Comparison of ENCODE assay signal across 8 cellular contexts in the genomic region with DNA sequence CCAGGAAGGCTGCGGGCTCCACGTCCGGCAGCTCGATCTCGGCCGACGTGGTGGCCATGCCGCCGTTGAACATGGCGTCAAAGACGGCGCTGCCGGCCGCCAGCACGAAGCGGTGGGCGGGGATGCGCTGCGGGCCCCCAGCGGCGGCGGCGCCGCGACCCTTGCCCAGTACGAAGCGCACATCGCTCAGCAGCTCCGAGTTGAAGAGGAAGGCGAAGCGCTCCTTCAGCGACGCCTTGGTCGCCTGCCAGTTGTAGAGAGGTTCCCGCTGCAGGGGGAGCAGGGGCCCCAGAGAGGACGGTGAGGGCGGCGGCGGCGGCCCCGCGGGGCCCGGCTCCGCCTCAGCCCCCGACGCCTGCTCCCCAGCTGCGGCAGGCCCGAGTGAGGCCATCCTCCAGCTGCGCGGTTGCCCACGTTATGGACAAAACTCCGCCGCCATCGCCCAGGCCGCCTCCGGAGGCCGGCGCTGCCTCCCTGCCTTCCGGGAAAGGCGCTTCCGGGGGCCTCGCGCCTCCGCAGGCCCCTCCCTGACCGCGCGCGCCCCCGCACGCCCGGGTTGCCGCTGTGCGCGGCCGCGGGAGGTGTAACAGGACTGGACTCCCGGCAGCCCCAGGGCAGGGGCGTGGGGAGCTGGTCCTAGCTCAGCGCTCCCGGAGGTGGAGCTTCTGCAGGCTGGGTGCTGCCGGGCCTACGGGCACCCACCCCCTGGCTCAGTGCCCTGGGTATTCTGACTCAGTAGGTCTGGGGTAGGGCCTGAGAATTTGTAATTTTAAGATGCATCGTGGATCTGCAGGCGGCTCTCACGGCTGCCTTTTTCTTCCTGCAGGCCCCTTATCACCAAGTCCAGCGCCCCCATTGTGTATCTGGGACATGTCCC. TPM values are rescaled to one million over a fixed set of nuclear protein-coding genes. Genes with fewer than 3 reads are reported as not detected.
DNase-seq lines count a peak whose midpoint lies in the region; ATAC-seq and TF ChIP-seq lines count a peak whose summit lies in the region.

A gene (minus strand): TSS at position 492 of the 877 bp plus-strand sequence. CDS start 101 bp downstream, at position 391.

- H3K4me2 ChIP-seq in BLaER1 treated with 17β-estradiol and CSF1 and Interleukin-3, amounts not matched to agents 10 nM and 100 nM: peak within 1 kb of the TSS; percentile 80 to 97 (median 86)

- peak within 1 kb of the TSS; percentile 86 to 99 (median 97) for H3K27ac ChIP-seq in BLaER1 treated with 17β-estradiol and CSF1 and Interleukin-3, amounts not matched to agents 10 nM and 100 nM
- H3K27ac ChIP-seq in liver (ENCODE audit: low read depth in 1 of 2, low read length in 2 of 2): peak within 1 kb of the TSS; percentile 90 to 96

- H3K4me1 Mint-ChIP-seq in dendritic cell treated with granulocyte-macrophage colony-stimulating factor and Interleukin-4, amounts not matched to agents 40 ng/mL and 50 ng/mL, for 4 days (ENCODE audit: low read depth): peaks cover 22% of the 10 kb centered on the region

- TF ChIP-seq RAD21 in liver (IDR thresholded peaks at IDR 0.05): no peak

- intact Hi-C loops in dendritic cell treated with granulocyte-macrophage colony-stimulating factor and Interleukin-4, amounts not matched to agents 40 ng/mL and 50 ng/mL, for 4 days (cut with micrococcal nuclease): loop anchor here (1.0 to 2.0 kb wide), 3 partner anchors 25 to 54 kb away; no protein-coding TSS in a partner anchor

- H3K36me3 Mint-ChIP-seq in dendritic cell treated with granulocyte-macrophage colony-stimulating factor and Interleukin-4, amounts not matched to agents 40 ng/mL and 50 ng/mL, for 4 days (ENCODE audit: low read depth): peaks cover 19% of the 10 kb centered on the region

- TF ChIP-seq CTCF in liver (IDR thresholded peaks at IDR 0.05; ENCODE audit: low read depth, low read length, missing input control): no peak

- H3K27me3 Mint-ChIP-seq in dendritic cell treated with granulocyte-macrophage colony-stimulating factor and Interleukin-4, amounts not matched to agents 40 ng/mL and 50 ng/mL, for 4 days: peaks cover under 1% of the 10 kb centered on the region

- peaks cover 28 to 47% (median 43%) of the 10 kb centered on the region in 11 experiments; a peak in 21 of 22 replicates for H4K20me1 ChIP-seq in BLaER1 treated with 17β-estradiol and CSF1 and Interleukin-3, amounts not matched to agents 10 nM and 100 nM

- H3K27me3 ChIP-seq in BLaER1 treated with 17β-estradiol and CSF1 and Interleukin-3, amounts not matched to agents 10 nM and 100 nM: no peaks in the 10 kb centered on the region
- no peaks in the 10 kb centered on the region for H3K27me3 ChIP-seq in liver (ENCODE audit: control insufficient read depth in 4 of 4, insufficient read depth in 4 of 4, low read length in 3 of 4)

- peaks cover 8 to 19% (median 10%) of the 10 kb centered on the region in 11 experiments for H3K9me3 ChIP-seq in BLaER1 treated with 17β-estradiol and CSF1 and Interleukin-3, amounts not matched to agents 10 nM and 100 nM (replicated peaks in 1 of 11)
- no peaks in the 10 kb centered on the region for H3K9me3 ChIP-seq in liver (ENCODE audit: control insufficient read depth in 4 of 4, low read length in 3 of 4)

- no peaks in the 10 kb centered on the region for H3K9me3 Mint-ChIP-seq in dendritic cell treated with granulocyte-macrophage colony-stimulating factor and Interleukin-4, amounts not matched to agents 40 ng/mL and 50 ng/mL, for 4 days

- DNase-seq in GM19238 (ENCODE audit: insufficient read length, low spot score) (peak; percentile 92), NCI-H524 treated with DMSO at 0.1 percent for 48 hours (lab: John Stamatoyannopoulos, UW) (peak; percentile 65)
- DNase-seq in activated CD4-positive, alpha-beta T cell treated with anti-CD3 and anti-CD28 coated beads, Interleukin-2, amount 50 U/mL, for 24 hours (ENCODE audit: low read depth in 1 of 2, low spot score in 1 of 2): peak; percentile 71 to 83
- DNase-seq in stimulated activated CD4-positive, alpha-beta T cell treated with anti-CD3 and anti-CD28 coated beads, Interleukin-4, amount 100 ng/mL, for 1 hour: peak; percentile 87

- WGBS in liver: under 1% methylated on average over 86 of the region's 86 CpGs

- H3K27ac Mint-ChIP-seq in dendritic cell treated with granulocyte-macrophage colony-stimulating factor and Interleukin-4, amounts not matched to agents 40 ng/mL and 50 ng/mL, for 4 days: peak within 1 kb of the TSS; percentile 82

- peaks cover 0 to 16% (median 6%) of the 10 kb centered on the region in 11 experiments; a peak in 17 of 22 replicates for H3K36me3 ChIP-seq in BLaER1 treated with 17β-estradiol and CSF1 and Interleukin-3, amounts not matched to agents 10 nM and 100 nM
- H3K36me3 ChIP-seq in liver (ENCODE audit: control insufficient read depth in 4 of 4, insufficient read depth in 3 of 4, low read depth in 1 of 4, low read length in 3 of 4): no peaks in the 10 kb centered on the region

- ATAC-seq in HG03439 (IDR thresholded peaks at IDR 0.05; ENCODE audit: unreplicated experiment): peak; percentile 84

- H3K4me1 ChIP-seq in BLaER1 treated with 17β-estradiol and CSF1 and Interleukin-3, amounts not matched to agents 10 nM and 100 nM: peaks cover 36 to 47% (median 43%) of the 10 kb centered on the region in 10 experiments
- H3K4me1 ChIP-seq in liver (ENCODE audit: control insufficient read depth in 4 of 4, insufficient read depth in 4 of 4, low read length in 3 of 4): peaks cover 4 to 34% (median 19%) of the 10 kb centered on the region in 4 donors

- H3K9ac ChIP-seq in BLaER1 treated with 17β-estradiol and CSF1 and Interleukin-3, amounts not matched to agents 10 nM and 100 nM: peak within 1 kb of the TSS; percentile 92 to 99 (median 97)
- peak within 1 kb of the TSS; percentile 80 to 94 for H3K9ac ChIP-seq in liver (ENCODE audit: low read depth in 1 of 2, low read length in 2 of 2)

- H3K4me3 Mint-ChIP-seq in dendritic cell treated with granulocyte-macrophage colony-stimulating factor and Interleukin-4, amounts not matched to agents 40 ng/mL and 50 ng/mL, for 4 days: peak within 1 kb of the TSS; percentile 82

- H3K4me3 ChIP-seq in BLaER1 treated with 17β-estradiol and CSF1 and Interleukin-3, amounts not matched to agents 10 nM and 100 nM: peak within 1 kb of the TSS; percentile 80 to 97 (median 92)
- H3K4me3 ChIP-seq in liver (ENCODE audit: low read depth in 1 of 3, low read length in 3 of 3): peak within 1 kb of the TSS; percentile 94 to 100 (median 96)

TF ChIP-seq in liver, 16 proteins besides CTCF, POLR2A, EP300 and RAD21:
- TF ChIP-seq JUND (IDR thresholded peaks at IDR 0.05) (peak; percentile 22 to 23), HNF4A (conservative IDR thresholded peaks at IDR 0.05) (peak; percentile 24 to 27), SP1 (IDR thresholded peaks at IDR 0.05) (peak; percentile 38), YY1 (IDR thresholded peaks at IDR 0.05) (peak; percentile 60), GABPA (IDR thresholded peaks at IDR 0.05 in 1 of 2, conservative IDR thresholded peaks at IDR 0.05 in 1 of 2) (peak in 1 of 2 donors; percentile 79), EGR1 (IDR thresholded peaks at IDR 0.05; ENCODE audit: low read depth in 2 of 2) (peak; percentile 79 to 97)
- TF ChIP-seq, protein P1, sequence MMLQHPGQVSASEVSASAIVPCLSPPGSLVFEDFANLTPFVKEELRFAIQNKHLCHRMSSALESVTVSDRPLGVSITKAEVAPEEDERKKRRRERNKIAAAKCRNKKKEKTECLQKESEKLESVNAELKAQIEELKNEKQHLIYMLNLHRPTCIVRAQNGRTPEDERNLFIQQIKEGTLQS (IDR thresholded peaks at IDR 0.05): no peak
- TF ChIP-seq, protein P2, sequence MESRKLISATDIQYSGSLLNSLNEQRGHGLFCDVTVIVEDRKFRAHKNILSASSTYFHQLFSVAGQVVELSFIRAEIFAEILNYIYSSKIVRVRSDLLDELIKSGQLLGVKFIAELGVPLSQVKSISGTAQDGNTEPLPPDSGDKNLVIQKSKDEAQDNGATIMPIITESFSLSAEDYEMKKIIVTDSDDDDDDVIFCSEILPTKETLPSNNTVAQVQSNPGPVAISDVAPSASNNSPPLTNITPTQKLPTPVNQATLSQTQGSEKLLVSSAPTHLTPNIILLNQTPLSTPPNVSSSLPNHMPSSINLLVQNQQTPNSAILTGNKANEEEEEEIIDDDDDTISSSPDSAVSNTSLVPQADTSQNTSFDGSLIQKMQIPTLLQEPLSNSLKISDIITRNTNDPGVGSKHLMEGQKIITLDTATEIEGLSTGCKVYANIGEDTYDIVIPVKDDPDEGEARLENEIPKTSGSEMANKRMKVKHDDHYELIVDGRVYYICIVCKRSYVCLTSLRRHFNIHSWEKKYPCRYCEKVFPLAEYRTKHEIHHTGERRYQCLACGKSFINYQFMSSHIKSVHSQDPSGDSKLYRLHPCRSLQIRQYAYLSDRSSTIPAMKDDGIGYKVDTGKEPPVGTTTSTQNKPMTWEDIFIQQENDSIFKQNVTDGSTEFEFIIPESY (IDR thresholded peaks at IDR 0.05): no peak
- TF ChIP-seq, protein P3, sequence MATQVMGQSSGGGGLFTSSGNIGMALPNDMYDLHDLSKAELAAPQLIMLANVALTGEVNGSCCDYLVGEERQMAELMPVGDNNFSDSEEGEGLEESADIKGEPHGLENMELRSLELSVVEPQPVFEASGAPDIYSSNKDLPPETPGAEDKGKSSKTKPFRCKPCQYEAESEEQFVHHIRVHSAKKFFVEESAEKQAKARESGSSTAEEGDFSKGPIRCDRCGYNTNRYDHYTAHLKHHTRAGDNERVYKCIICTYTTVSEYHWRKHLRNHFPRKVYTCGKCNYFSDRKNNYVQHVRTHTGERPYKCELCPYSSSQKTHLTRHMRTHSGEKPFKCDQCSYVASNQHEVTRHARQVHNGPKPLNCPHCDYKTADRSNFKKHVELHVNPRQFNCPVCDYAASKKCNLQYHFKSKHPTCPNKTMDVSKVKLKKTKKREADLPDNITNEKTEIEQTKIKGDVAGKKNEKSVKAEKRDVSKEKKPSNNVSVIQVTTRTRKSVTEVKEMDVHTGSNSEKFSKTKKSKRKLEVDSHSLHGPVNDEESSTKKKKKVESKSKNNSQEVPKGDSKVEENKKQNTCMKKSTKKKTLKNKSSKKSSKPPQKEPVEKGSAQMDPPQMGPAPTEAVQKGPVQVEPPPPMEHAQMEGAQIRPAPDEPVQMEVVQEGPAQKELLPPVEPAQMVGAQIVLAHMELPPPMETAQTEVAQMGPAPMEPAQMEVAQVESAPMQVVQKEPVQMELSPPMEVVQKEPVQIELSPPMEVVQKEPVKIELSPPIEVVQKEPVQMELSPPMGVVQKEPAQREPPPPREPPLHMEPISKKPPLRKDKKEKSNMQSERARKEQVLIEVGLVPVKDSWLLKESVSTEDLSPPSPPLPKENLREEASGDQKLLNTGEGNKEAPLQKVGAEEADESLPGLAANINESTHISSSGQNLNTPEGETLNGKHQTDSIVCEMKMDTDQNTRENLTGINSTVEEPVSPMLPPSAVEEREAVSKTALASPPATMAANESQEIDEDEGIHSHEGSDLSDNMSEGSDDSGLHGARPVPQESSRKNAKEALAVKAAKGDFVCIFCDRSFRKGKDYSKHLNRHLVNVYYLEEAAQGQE (IDR thresholded peaks at IDR 0.05): no peak

RNA-seq across cellular contexts. Expression of the gene that starts here (rescaled TPM):
- 10 to 100 TPM; 37.8 to 43.9 TPM for total RNA-seq in liver
- polyA plus RNA-seq in liver: 10 to 100 TPM in 1 of 2 donors, 1 to 10 TPM in 1; 8.6 to 17.3 TPM

Comparison
In these comparisons a context has a peak if more than half of its experiments do, and no peak if none do; other contexts are left out.
1. Peak in every context shown above with its lines: DNase-seq, ATAC-seq, H3K4me3 ChIP-seq and H3K27ac ChIP-seq.